In the genomic region with DNA sequence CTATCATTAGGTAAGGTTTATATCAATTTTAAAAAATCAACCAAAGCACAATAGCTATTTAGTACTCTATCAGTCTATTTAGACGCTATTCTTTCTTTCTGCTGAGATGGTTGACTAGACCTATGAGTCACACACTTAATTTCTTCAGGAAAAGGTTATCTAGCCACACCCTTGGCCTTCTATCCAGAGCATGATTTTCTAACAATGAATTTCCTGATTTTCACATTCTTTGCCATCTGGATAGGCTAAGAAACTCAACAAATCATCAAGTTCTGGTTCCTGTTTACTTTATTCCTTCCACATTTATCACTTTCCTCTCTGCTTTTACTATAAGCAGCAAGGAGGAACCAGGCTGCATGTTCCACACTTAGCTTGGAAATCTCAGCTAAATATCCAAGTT, we compare ENCODE assay signal across 13 cellular contexts. TPM values are rescaled to one million over a fixed set of nuclear protein-coding genes. Genes with fewer than 3 reads are reported as not detected.
DNase-seq lines count a peak whose midpoint lies in the region; TF ChIP-seq lines count a peak whose summit lies in the region.
"Had no signal": no experiment of that assay in that cellular context is flagged by ENCODE, and none has a peak within 500 bp of the region (broad histone marks: within the 10 kb centered on the region; RNA-seq: fewer than 3 reads in every experiment).

No MANE protein-coding gene starts in this region.

- no peaks in the 10 kb centered on the region for H3K79me2 ChIP-seq in PC-9 (ENCODE audit: low read depth)
- H3K79me2 ChIP-seq in osteoblast (ENCODE audit: insufficient read depth, low read length): no peaks in the 10 kb centered on the region

- no peaks in the 10 kb centered on the region for H3K36me3 Mint-ChIP-seq in Caco-2 (ENCODE audit: insufficient read depth, unreplicated experiment)
- H3K36me3 Mint-ChIP-seq in immature natural killer cell: no peaks in the 10 kb centered on the region

- H3K36me3 ChIP-seq in PC-9 (ENCODE audit: low read depth): no peaks in the 10 kb centered on the region
- H3K36me3 ChIP-seq in osteoblast (ENCODE audit: insufficient read depth, low read length): no peaks in the 10 kb centered on the region
- H3K36me3 ChIP-seq in Caco-2 (ENCODE audit: control insufficient read depth, insufficient read depth, low read length): no peaks in the 10 kb centered on the region
- no peaks in the 10 kb centered on the region for H3K36me3 ChIP-seq in ascending aorta
- H3K36me3 ChIP-seq: SJCRH30, upper lobe of left lung had no signal

- H3K9me3 Mint-ChIP-seq in Caco-2 (ENCODE audit: unreplicated experiment) (no peaks in the 10 kb centered on the region), immature natural killer cell (no peaks in the 10 kb centered on the region)

- H3K4me3 ChIP-seq in PC-9: no peak overlapping the region; the same call in 1 of the 2 replicates
- H3K4me3 ChIP-seq in fibroblast of mammary gland (ENCODE audit: control insufficient read depth, low read depth, low read length): no peak overlapping the region
- H3K4me3 ChIP-seq in osteoblast (ENCODE audit: insufficient read depth, low read length): no peak overlapping the region
- H3K4me3 ChIP-seq in Caco-2 (ENCODE audit: low read depth, low read length): no peak overlapping the region
- H3K4me3 ChIP-seq in ascending aorta: no peak overlapping the region
- H3K4me3 ChIP-seq: SJCRH30, upper lobe of left lung had no signal

- no peaks in the 10 kb centered on the region for H3K27me3 ChIP-seq in PC-9 (ENCODE audit: insufficient read depth, low read depth)
- H3K27me3 ChIP-seq in osteoblast (ENCODE audit: insufficient read depth, low read length): no peaks in the 10 kb centered on the region
- no peaks in the 10 kb centered on the region for H3K27me3 ChIP-seq in Caco-2 (replicated peaks; ENCODE audit: control insufficient read depth, insufficient read depth, low read length)
- H3K27me3 ChIP-seq in ascending aorta: no peaks in the 10 kb centered on the region
- H3K27me3 ChIP-seq: SJCRH30, upper lobe of left lung had no signal

- intact Hi-C loops in PC-9 (cut with micrococcal nuclease; ENCODE audit: unreplicated experiment) (no loop called here), Caco-2 (cut with micrococcal nuclease; ENCODE audit: unreplicated experiment) (no loop called here), ascending aorta (cut with DNase I) (no loop called here)

- CTCF ChIA-PET in PC-9 (lab: Charles Lee): no interaction called here
- CTCF ChIA-PET in Caco-2 (lab: Charles Lee): no interaction called here

- H3K27ac ChIP-seq in PC-9 (peak overlapping the region; percentile 64), osteoblast (ENCODE audit: low read depth, low read length) (peak overlapping the region; percentile 25), ascending aorta (peak overlapping the region in 1 of 2 donors; percentile 54)
- H3K27ac ChIP-seq: SJCRH30, upper lobe of left lung had no signal

- H3K4me2 ChIP-seq in PC-9 (peak overlapping the region; percentile 52), osteoblast (ENCODE audit: insufficient read depth, low read length) (no peak overlapping the region)

- no peaks in the 10 kb centered on the region for H3K27me3 Mint-ChIP-seq in Caco-2 (ENCODE audit: insufficient read depth, unreplicated experiment)
- H3K27me3 Mint-ChIP-seq in immature natural killer cell (ENCODE audit: low read depth in 3 of 3): peaks cover 0 to 4% (median 4%) of the 10 kb centered on the region in 3 donors

- H3K9me3 ChIP-seq in PC-9 (ENCODE audit: insufficient read depth, low read depth) (peaks cover 29% of the 10 kb centered on the region), osteoblast (ENCODE audit: low read depth, low read length) (no peaks in the 10 kb centered on the region), Caco-2 (no peaks in the 10 kb centered on the region), ascending aorta (no peaks in the 10 kb centered on the region)
- H3K9me3 ChIP-seq: SJCRH30, upper lobe of left lung had no signal

- H3K4me3 Mint-ChIP-seq in Caco-2 (ENCODE audit: unreplicated experiment) (no peak overlapping the region), immature natural killer cell (no peak overlapping the region)

- TF ChIP-seq CTCF in PC-9 (conservative IDR thresholded peaks at IDR 0.05) (no peak), fibroblast of mammary gland (conservative IDR thresholded peaks at IDR 0.05; ENCODE audit: control insufficient read depth, insufficient read depth, low read depth, low read length) (no peak), osteoblast (IDR thresholded peaks at IDR 0.05; ENCODE audit: extremely low read depth, low read depth, low read length) (no peak), Caco-2 (IDR thresholded peaks at IDR 0.05; ENCODE audit: insufficient read depth in 1 of 2, low read depth in 1 of 2, low read length in 1 of 2, severe bottlenecking in 1 of 2, unreplicated experiment in 1 of 2) (no peak), ascending aorta (IDR thresholded peaks at IDR 0.05) (no peak)

- no peak overlapping the region for H3K27ac Mint-ChIP-seq in Caco-2 (ENCODE audit: unreplicated experiment)
- H3K27ac Mint-ChIP-seq in immature natural killer cell: no peak overlapping the region

- H4K20me1 ChIP-seq in PC-9 (ENCODE audit: insufficient read depth): no peaks in the 10 kb centered on the region
- H4K20me1 ChIP-seq in osteoblast (ENCODE audit: insufficient read depth, low read length): no peaks in the 10 kb centered on the region

- POLR2A ChIA-PET in PC-9 (lab: Charles Lee; ENCODE audit: unreplicated experiment) (interaction anchor here (0.5 to 0.7 kb wide), 2 partner anchors 50 to 191 kb away, joined by 3 to 5 read pairs; no protein-coding TSS in a partner anchor), Caco-2 (lab: Charles Lee) (no interaction called here)

- H2AFZ ChIP-seq in PC-9 (peak overlapping the region; percentile 3; the same call in 1 of the 2 replicates), osteoblast (ENCODE audit: low read length) (peak overlapping the region; percentile 62)

- H3K4me1 Mint-ChIP-seq in Caco-2 (ENCODE audit: low read depth, unreplicated experiment) (no peaks in the 10 kb centered on the region), immature natural killer cell (no peaks in the 10 kb centered on the region)

- no peaks in the 10 kb centered on the region for H3K9me2 ChIP-seq in PC-9 (ENCODE audit: insufficient read depth)

- BruUV-seq in PC-9 (replicated peaks; lab: Mats Ljungman, UMichigan): no TSS peak
- BruUV-seq in Caco-2 (replicated peaks; lab: Mats Ljungman, UMichigan): no TSS peak

- H3F3A ChIP-seq in PC-9 (ENCODE audit: insufficient read depth, low read depth): peaks cover 14% of the 10 kb centered on the region

- H3K4me1 ChIP-seq in PC-9 (replicated peaks; ENCODE audit: insufficient read depth) (peaks cover 20% of the 10 kb centered on the region), osteoblast (ENCODE audit: insufficient read depth, low read length) (peaks cover 5% of the 10 kb centered on the region), Caco-2 (peaks cover 9% of the 10 kb centered on the region; the same call in 1 of the 2 replicates), ascending aorta (no peaks in the 10 kb centered on the region)
- H3K4me1 ChIP-seq: SJCRH30 had no signal

- DNase-seq in EH (ENCODE audit: low read depth): peak; percentile 62
- DNase-seq in PC-9: peak in 1 of 2 experiments; percentile 76
- peak; percentile 62 for DNase-seq in fibroblast of mammary gland (ENCODE audit: low read depth)
- DNase-seq in osteoblast (ENCODE audit: insufficient read length, low spot score, missing footprints): no peak
- DNase-seq in Caco-2: no peak
- DNase-seq in immature natural killer cell: no peak
- no peak for DNase-seq in NCI-H128 (lab: John Stamatoyannopoulos, UW; ENCODE audit: unreplicated experiment)
- no peak for DNase-seq in ascending aorta (ENCODE audit: low spot score in 2 of 2)
- DNase-seq: cortex of kidney, NCI-H1105, SJCRH30, upper lobe of left lung had no signal

RNA-seq across cellular contexts. Expression of gene PRPS1L1, which starts 8.1 kb away (rescaled TPM):
- total RNA-seq in PC-9 (2021) (not detected in 2 replicates), osteoblast (not detected in 2 replicates), Caco-2 (2022) (not detected in 2 replicates), ascending aorta (not detected)
- polyA plus RNA-seq in immature natural killer cell: not detected
- total RNA-seq: lower leg skin, SJCRH30, upper lobe of left lung had no signal

Comparison
In these comparisons a context has a peak if more than half of its experiments do, and no peak if none do; other contexts are left out.
1. DNase-seq: peak in EH (single experiment) and fibroblast of mammary gland (single experiment); none in osteoblast (single experiment), Caco-2 (0 of 2), immature natural killer cell (0 of 3), NCI-H128 (single experiment) and ascending aorta (0 of 2).